ENCODE assay signal across 28 cellular contexts in the genomic region with DNA sequence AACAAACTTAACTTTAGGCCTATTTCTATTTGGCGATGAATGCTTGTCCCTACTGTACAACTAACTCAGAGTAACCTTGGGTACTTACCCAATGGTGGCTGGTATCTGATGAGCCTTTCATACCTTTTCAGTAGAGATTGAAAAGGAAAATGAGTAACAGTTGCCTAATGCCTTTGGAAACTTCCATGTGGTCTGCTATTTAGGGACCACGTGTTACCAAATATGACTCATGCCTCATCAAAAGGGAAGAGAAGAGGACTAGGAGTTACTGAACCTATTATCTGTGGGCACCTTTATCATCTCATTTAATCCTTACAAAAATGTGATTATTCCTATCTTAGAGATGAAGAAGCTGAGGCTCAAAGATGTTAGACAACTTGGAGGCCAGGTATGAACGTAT. TPM values are rescaled to one million over a fixed set of nuclear protein-coding genes. Genes with fewer than 3 reads are reported as not detected.
DNase-seq lines count a peak whose midpoint lies in the region; ATAC-seq, FAIRE-seq and TF ChIP-seq lines count a peak whose summit lies in the region.
"Had no signal": no experiment of that assay in that cellular context is flagged by ENCODE, and none has a peak within 500 bp of the region (broad histone marks: within the 10 kb centered on the region; RNA-seq: fewer than 3 reads in every experiment).

No MANE protein-coding gene starts in this region.

- ATAC-seq in RWPE2 (ENCODE audit: low read depth) (peak; percentile 23; the same call in 1 of the 3 replicates), GM18909 (IDR thresholded peaks at IDR 0.05; ENCODE audit: poor library complexity, unreplicated experiment) (no peak)
- ATAC-seq in activated T-helper 17 cell treated with anti-CD3 and anti-CD28 coated beads, Interleukin-2, amount 50 U/mL, for 72 hours (replicated peaks) = no peak
- ATAC-seq: CD8-positive, alpha-beta T cell; natural killer cell; sciatic nerve had no signal

- H3K36me3 Mint-ChIP-seq in activated T-helper 17 cell treated with anti-CD3 and anti-CD28 coated beads, Interleukin-2, amount 50 U/mL, for 72 hours (ENCODE audit: low read depth) = no peaks in the 10 kb centered on the region
- no peaks in the 10 kb centered on the region for H3K36me3 Mint-ChIP-seq in mesothelial cell of epicardium
- H3K36me3 Mint-ChIP-seq: CD8-positive, alpha-beta T cell; natural killer cell had no signal

- H3K27ac ChIP-seq in RWPE2 (ENCODE audit: poor library complexity, severe bottlenecking) = no peak overlapping the region
- H3K27ac ChIP-seq: parathyroid adenoma had no signal

- no peaks in the 10 kb centered on the region for H3K9me3 ChIP-seq in RWPE2 (ENCODE audit: severe bottlenecking)
- H3K9me3 ChIP-seq: tibial artery had no signal

- no peaks in the 10 kb centered on the region for H3K36me3 ChIP-seq in RWPE2 (ENCODE audit: low read depth)
- H3K36me3 ChIP-seq: tibial artery had no signal

- H3K9me3 Mint-ChIP-seq in activated T-helper 17 cell treated with anti-CD3 and anti-CD28 coated beads, Interleukin-2, amount 50 U/mL, for 72 hours = no peaks in the 10 kb centered on the region
- H3K9me3 Mint-ChIP-seq in mesothelial cell of epicardium = peaks cover 4% of the 10 kb centered on the region
- H3K9me3 Mint-ChIP-seq: activated CD4-positive, alpha-beta T cell treated with anti-CD3 and anti-CD28 coated beads, Interleukin-2, amount 10 ng/mL, durations not matched to agents 7 days and 5 days; CD8-positive, alpha-beta T cell; endodermal cell had no signal

- FAIRE-seq in GM12892 (lab: Jason Lieb, UNC) = no peak
- FAIRE-seq: GM18507, HTR-8/SVneo, RCC 7860, TTC549 had no signal

- H3K4me1 Mint-ChIP-seq in activated T-helper 17 cell treated with anti-CD3 and anti-CD28 coated beads, Interleukin-2, amount 50 U/mL, for 72 hours = no peaks in the 10 kb centered on the region
- H3K4me1 Mint-ChIP-seq in mesothelial cell of epicardium = peaks cover 8% of the 10 kb centered on the region
- H3K4me1 Mint-ChIP-seq: activated CD4-positive, alpha-beta T cell treated with anti-CD3 and anti-CD28 coated beads, Interleukin-2, amount 10 ng/mL, durations not matched to agents 7 days and 5 days; natural killer cell had no signal

- TF ChIP-seq CTCF in RWPE2 (IDR thresholded peaks at IDR 0.05; ENCODE audit: poor library complexity, severe bottlenecking) (no peak), fibroblast of pulmonary artery (IDR thresholded peaks at IDR 0.05; ENCODE audit: low read length, missing control alignments) (no peak), mesothelial cell of epicardium (IDR thresholded peaks at IDR 0.05; ENCODE audit: unreplicated experiment) (no peak)

- no peaks in the 10 kb centered on the region for H3K27me3 Mint-ChIP-seq in activated T-helper 17 cell treated with anti-CD3 and anti-CD28 coated beads, Interleukin-2, amount 50 U/mL, for 72 hours
- peaks cover 14% of the 10 kb centered on the region for H3K27me3 Mint-ChIP-seq in mesothelial cell of epicardium (ENCODE audit: low read depth)
- H3K27me3 Mint-ChIP-seq: activated CD4-positive, alpha-beta T cell treated with anti-CD3 and anti-CD28 coated beads, Interleukin-2, amount 10 ng/mL, durations not matched to agents 7 days and 5 days had no signal

- H3K27ac Mint-ChIP-seq in activated T-helper 17 cell treated with anti-CD3 and anti-CD28 coated beads, Interleukin-2, amount 50 U/mL, for 72 hours = no peak overlapping the region
- H3K27ac Mint-ChIP-seq in mesothelial cell of epicardium = no peak overlapping the region
- H3K27ac Mint-ChIP-seq: activated CD4-positive, alpha-beta T cell treated with anti-CD3 and anti-CD28 coated beads, Interleukin-2, amount 10 ng/mL, durations not matched to agents 7 days and 5 days; CD8-positive, alpha-beta T cell; endodermal cell; natural killer cell had no signal

- TF ChIP-seq POLR2A in GM12892 (IDR thresholded peaks at IDR 0.05; ENCODE audit: low read depth, low read length) = no peak

- H3K4me1 ChIP-seq in RWPE2 (ENCODE audit: insufficient read depth, poor library complexity, severe bottlenecking) = no peaks in the 10 kb centered on the region
- H3K4me1 ChIP-seq: parathyroid adenoma had no signal

- DNase-seq in Daoy (ENCODE audit: low read depth) = peak; percentile 62
- DNase-seq in HT1080 (ENCODE audit: low read depth) = peak; percentile 9
- no peak for DNase-seq in RWPE2 (ENCODE audit: low spot score)
- DNase-seq in fibroblast of pulmonary artery (ENCODE audit: low read depth) = peak; percentile 10
- DNase-seq in GM12892 (ENCODE audit: insufficient read length) = no peak
- no peak for DNase-seq in mesothelial cell of epicardium (ENCODE audit: low spot score in 2 of 2, unreplicated experiment in 2 of 2)
- DNase-seq: activated CD4-positive, alpha-beta T cell treated with anti-CD3 and anti-CD28 coated beads, Interleukin-2, amount 10 ng/mL, durations not matched to agents 7 days and 5 days; activated CD8-positive, alpha-beta memory T cell treated with anti-CD3 and anti-CD28 coated beads, Interleukin-2, amount 50 U/mL, for 48 hours; activated gamma-delta T cell; amygdala; CD8-positive, alpha-beta T cell; DMS79; endodermal cell; foreskin melanocyte; GOT3; Kasumi-1; natural killer cell; NCI-H345; stimulated activated naive CD4-positive, alpha-beta T cell treated with Interleukin-2 at 50 U/mL for 16 hours; tibial artery had no signal

- no peak overlapping the region for H3K4me3 Mint-ChIP-seq in activated T-helper 17 cell treated with anti-CD3 and anti-CD28 coated beads, Interleukin-2, amount 50 U/mL, for 72 hours
- no peak overlapping the region for H3K4me3 Mint-ChIP-seq in mesothelial cell of epicardium
- H3K4me3 Mint-ChIP-seq: activated CD4-positive, alpha-beta T cell treated with anti-CD3 and anti-CD28 coated beads, Interleukin-2, amount 10 ng/mL, durations not matched to agents 7 days and 5 days; CD8-positive, alpha-beta T cell; endodermal cell; natural killer cell had no signal

- H3K27me3 ChIP-seq in RWPE2 (ENCODE audit: insufficient read depth, poor library complexity, severe bottlenecking) = no peaks in the 10 kb centered on the region
- H3K27me3 ChIP-seq: tibial artery had no signal

- H3K4me3 ChIP-seq in RWPE2 (ENCODE audit: severe bottlenecking) (no peak overlapping the region), fibroblast of pulmonary artery (replicated peaks; ENCODE audit: low read depth, low read length) (no peak overlapping the region)
- H3K4me3 ChIP-seq: tibial artery had no signal

RNA-seq across cellular contexts. Expression of a gene that starts 8.1 kb away (rescaled TPM):
- 1.4 and 2.5 TPM in 2 replicates for total RNA-seq in Daoy (2014; rRNA removed; shearing (Covaris generic))
- not detected in 2 replicates for total RNA-seq in HT1080 (2014; rRNA removed; shearing (Covaris generic))
- polyA plus RNA-seq in HT1080 (2015; cell fraction: cytosol; rRNA removed) = not detected in 2 replicates
- not detected in 2 replicates for polyA plus RNA-seq in HT1080 (2015; cell fraction: nucleus; rRNA removed)
- not detected for total RNA-seq in activated T-helper 17 cell treated with anti-CD3 and anti-CD28 coated beads, Interleukin-2, amount 50 U/mL, for 72 hours
- not detected for polyA plus RNA-seq in GM12892 (2012; ENCODE audit: missing spikeins)
- total RNA-seq in mesothelial cell of epicardium = 10.3 to 13.0 TPM (median 11.4 TPM) in 3 replicates
- total RNA-seq: activated CD4-positive, alpha-beta T cell treated with anti-CD3 and anti-CD28 coated beads, Interleukin-2, amount 10 ng/mL, durations not matched to agents 7 days and 5 days; CD8-positive, alpha-beta T cell; natural killer cell had no signal

Comparison
In these comparisons a context has a peak if more than half of its experiments do, and no peak if none do; other contexts are left out.
1. DNase-seq: peak in Daoy (single experiment), HT1080 (single experiment) and fibroblast of pulmonary artery (single experiment); none in RWPE2 (single experiment), GM12892 (single experiment) and mesothelial cell of epicardium (0 of 2).